Comparison of ENCODE assay signal across 1 cellular context in the genomic region with DNA sequence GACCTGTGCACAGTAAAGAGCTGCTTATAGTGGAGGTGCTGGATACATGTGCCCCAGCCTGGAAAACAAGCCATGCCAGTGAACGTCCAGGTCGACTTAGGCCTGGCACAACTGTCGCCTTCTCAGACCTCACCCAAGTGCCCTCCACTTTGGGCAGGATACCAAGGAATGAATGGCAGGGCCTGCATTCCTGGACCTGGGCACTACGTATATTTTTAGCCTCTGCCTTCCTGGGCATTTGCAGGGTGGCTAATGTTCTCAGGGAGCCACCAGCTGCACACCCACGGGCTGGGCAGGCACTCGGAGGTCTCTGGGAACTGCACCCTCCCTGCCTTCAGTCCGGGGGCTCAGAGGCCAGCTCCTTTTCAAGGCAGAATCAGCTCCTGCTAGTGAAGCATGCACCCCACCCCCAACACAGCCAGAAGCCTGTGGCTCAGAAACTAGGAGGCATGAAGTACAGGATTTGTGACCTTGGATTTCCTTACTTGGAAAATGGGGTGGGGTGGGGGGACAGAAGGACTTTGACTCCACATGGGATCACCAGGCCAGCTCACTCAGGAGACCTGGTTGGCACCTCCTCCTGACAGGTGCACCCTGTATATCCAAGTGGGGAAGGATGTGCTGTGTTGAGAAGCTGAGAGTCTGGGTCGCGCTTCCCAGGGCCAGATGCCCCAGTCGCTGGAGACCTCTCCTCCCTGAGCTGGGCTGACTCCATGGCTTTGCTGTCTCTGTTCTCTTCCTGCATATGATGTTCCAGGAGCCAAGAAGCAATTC.
TF ChIP-seq lines count a peak whose summit lies in the region.

No MANE protein-coding gene starts in this region.

TF ChIP-seq in HepG2, 621 proteins besides CTCF, POLR2A, EP300 and RAD21 (continued from another document and continues in another):
- TF ChIP-seq, protein P1, sequence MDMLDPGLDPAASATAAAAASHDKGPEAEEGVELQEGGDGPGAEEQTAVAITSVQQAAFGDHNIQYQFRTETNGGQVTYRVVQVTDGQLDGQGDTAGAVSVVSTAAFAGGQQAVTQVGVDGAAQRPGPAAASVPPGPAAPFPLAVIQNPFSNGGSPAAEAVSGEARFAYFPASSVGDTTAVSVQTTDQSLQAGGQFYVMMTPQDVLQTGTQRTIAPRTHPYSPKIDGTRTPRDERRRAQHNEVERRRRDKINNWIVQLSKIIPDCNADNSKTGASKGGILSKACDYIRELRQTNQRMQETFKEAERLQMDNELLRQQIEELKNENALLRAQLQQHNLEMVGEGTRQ (IDR thresholded peaks at IDR 0.05; ENCODE audit: low read depth, low read length): no peak
- TF ChIP-seq, protein P1 (CRISPR knock-in tag; IDR thresholded peaks at IDR 0.05; ENCODE audit: borderline replicate concordance): peak; percentile 88; the same call in 1 of the 2 replicates
- TF ChIP-seq YEATS2 (CRISPR knock-in tag; IDR thresholded peaks at IDR 0.05; ENCODE audit: borderline replicate concordance) (peak; percentile 33; the same call in 1 of the 2 replicates), CHD2 (IDR thresholded peaks at IDR 0.05; ENCODE audit: low read depth, low read length) (no peak), WIZ (CRISPR knock-in tag; IDR thresholded peaks at IDR 0.05) (no peak; the same call in none of the 2 replicates), TBL1XR1 (IDR thresholded peaks at IDR 0.05; ENCODE audit: borderline replicate concordance, low read length, partially characterized antibody) (no peak), ZNF619 (CRISPR knock-in tag; IDR thresholded peaks at IDR 0.05) (no peak), ZNF614 (CRISPR knock-in tag; IDR thresholded peaks at IDR 0.05; ENCODE audit: borderline replicate concordance) (peak; percentile 31; the same call in 1 of the 2 replicates), ATF7 (IDR thresholded peaks at IDR 0.05) (no peak), ATF7 (CRISPR knock-in tag; IDR thresholded peaks at IDR 0.05) (no peak), HNF4G (IDR thresholded peaks at IDR 0.05; ENCODE audit: borderline replicate concordance, low read depth, low read length) (peak; percentile 94), HNF4G (CRISPR knock-in tag; IDR thresholded peaks at IDR 0.05; ENCODE audit: borderline replicate concordance, low read depth) (peak; percentile 95; the same call in 1 of the 2 replicates), ZNF572 (CRISPR knock-in tag; IDR thresholded peaks at IDR 0.05) (peak; percentile 74), TAF1 (CRISPR knock-in tag; IDR thresholded peaks at IDR 0.05) (no peak; the same call in 1 of the 2 replicates), CHCHD3 (CRISPR knock-in tag; IDR thresholded peaks at IDR 0.05) (0 out of 2 replicates have a peak, but pooled peaks have one; percentile 18), RBAK (CRISPR knock-in tag; IDR thresholded peaks at IDR 0.05) (no peak), ZFP1 (CRISPR knock-in tag; IDR thresholded peaks at IDR 0.05) (no peak), ZNF484 (CRISPR knock-in tag; IDR thresholded peaks at IDR 0.05; ENCODE audit: borderline replicate concordance, low read depth) (no peak), ZNF546 (CRISPR knock-in tag; conservative IDR thresholded peaks at IDR 0.05) (peak; percentile 75; the same call in 1 of the 2 replicates), ESRRA (CRISPR knock-in tag; IDR thresholded peaks at IDR 0.05; ENCODE audit: low read depth) (no peak; the same call in 1 of the 2 replicates), RFX5 (IDR thresholded peaks at IDR 0.05; ENCODE audit: low read depth, low read length) (peak; percentile 54; the same call in 1 of the 2 replicates), RNF2 (conservative IDR thresholded peaks at IDR 0.05; ENCODE audit: low read depth) (peak; percentile 51; the same call in 1 of the 2 replicates), ZSCAN9 (CRISPR knock-in tag; IDR thresholded peaks at IDR 0.05; ENCODE audit: borderline replicate concordance) (no peak; the same call in 1 of the 2 replicates), GFI1 (CRISPR knock-in tag; IDR thresholded peaks at IDR 0.05; ENCODE audit: borderline replicate concordance) (peak; percentile 93; the same call in 1 of the 2 replicates), PRPF4 (IDR thresholded peaks at IDR 0.05; ENCODE audit: low read depth, low read length, poor library complexity, severe bottlenecking) (no peak), SRSF1 (optimal IDR thresholded peaks at IDR 0.05; ENCODE audit: low read depth, low read length) (no peak), ZNF703 (CRISPR knock-in tag; IDR thresholded peaks at IDR 0.05; ENCODE audit: borderline replicate concordance) (peak; percentile 75; the same call in 1 of the 2 replicates), ZMAT3 (CRISPR knock-in tag; conservative IDR thresholded peaks at IDR 0.05) (no peak; the same call in 1 of the 2 replicates), KLF6 (CRISPR knock-in tag; IDR thresholded peaks at IDR 0.05) (no peak), HMG20B (CRISPR knock-in tag; conservative IDR thresholded peaks at IDR 0.05) (peak; percentile 32; the same call in 1 of the 2 replicates)
- TF ChIP-seq, protein P2, sequence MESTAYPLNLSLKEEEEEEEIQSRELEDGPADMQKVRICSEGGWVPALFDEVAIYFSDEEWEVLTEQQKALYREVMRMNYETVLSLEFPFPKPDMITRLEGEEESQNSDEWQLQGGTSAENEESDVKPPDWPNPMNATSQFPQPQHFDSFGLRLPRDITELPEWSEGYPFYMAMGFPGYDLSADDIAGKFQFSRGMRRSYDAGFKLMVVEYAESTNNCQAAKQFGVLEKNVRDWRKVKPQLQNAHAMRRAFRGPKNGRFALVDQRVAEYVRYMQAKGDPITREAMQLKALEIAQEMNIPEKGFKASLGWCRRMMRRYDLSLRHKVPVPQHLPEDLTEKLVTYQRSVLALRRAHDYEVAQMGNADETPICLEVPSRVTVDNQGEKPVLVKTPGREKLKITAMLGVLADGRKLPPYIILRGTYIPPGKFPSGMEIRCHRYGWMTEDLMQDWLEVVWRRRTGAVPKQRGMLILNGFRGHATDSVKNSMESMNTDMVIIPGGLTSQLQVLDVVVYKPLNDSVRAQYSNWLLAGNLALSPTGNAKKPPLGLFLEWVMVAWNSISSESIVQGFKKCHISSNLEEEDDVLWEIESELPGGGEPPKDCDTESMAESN (CRISPR knock-in tag; conservative IDR thresholded peaks at IDR 0.05): 0 out of 2 replicates have a peak, but pooled peaks have one; percentile 55
- TF ChIP-seq, protein P3, sequence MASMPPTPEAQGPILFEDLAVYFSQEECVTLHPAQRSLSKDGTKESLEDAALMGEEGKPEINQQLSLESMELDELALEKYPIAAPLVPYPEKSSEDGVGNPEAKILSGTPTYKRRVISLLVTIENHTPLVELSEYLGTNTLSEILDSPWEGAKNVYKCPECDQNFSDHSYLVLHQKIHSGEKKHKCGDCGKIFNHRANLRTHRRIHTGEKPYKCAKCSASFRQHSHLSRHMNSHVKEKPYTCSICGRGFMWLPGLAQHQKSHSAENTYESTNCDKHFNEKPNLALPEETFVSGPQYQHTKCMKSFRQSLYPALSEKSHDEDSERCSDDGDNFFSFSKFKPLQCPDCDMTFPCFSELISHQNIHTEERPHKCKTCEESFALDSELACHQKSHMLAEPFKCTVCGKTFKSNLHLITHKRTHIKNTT (CRISPR knock-in tag; IDR thresholded peaks at IDR 0.05): no peak
- TF ChIP-seq, protein P4, sequence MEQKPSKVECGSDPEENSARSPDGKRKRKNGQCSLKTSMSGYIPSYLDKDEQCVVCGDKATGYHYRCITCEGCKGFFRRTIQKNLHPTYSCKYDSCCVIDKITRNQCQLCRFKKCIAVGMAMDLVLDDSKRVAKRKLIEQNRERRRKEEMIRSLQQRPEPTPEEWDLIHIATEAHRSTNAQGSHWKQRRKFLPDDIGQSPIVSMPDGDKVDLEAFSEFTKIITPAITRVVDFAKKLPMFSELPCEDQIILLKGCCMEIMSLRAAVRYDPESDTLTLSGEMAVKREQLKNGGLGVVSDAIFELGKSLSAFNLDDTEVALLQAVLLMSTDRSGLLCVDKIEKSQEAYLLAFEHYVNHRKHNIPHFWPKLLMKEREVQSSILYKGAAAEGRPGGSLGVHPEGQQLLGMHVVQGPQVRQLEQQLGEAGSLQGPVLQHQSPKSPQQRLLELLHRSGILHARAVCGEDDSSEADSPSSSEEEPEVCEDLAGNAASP (CRISPR knock-in tag; IDR thresholded peaks at IDR 0.05; ENCODE audit: borderline replicate concordance): peak; percentile 13; the same call in 1 of the 2 replicates
- TF ChIP-seq, protein P5, sequence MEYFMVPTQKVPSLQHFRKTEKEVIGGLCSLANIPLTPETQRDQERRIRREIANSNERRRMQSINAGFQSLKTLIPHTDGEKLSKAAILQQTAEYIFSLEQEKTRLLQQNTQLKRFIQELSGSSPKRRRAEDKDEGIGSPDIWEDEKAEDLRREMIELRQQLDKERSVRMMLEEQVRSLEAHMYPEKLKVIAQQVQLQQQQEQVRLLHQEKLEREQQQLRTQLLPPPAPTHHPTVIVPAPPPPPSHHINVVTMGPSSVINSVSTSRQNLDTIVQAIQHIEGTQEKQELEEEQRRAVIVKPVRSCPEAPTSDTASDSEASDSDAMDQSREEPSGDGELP (IDR thresholded peaks at IDR 0.05; ENCODE audit: borderline replicate concordance, low read depth): peak; percentile 67; the same call in 1 of the 2 replicates
- TF ChIP-seq, protein P6, sequence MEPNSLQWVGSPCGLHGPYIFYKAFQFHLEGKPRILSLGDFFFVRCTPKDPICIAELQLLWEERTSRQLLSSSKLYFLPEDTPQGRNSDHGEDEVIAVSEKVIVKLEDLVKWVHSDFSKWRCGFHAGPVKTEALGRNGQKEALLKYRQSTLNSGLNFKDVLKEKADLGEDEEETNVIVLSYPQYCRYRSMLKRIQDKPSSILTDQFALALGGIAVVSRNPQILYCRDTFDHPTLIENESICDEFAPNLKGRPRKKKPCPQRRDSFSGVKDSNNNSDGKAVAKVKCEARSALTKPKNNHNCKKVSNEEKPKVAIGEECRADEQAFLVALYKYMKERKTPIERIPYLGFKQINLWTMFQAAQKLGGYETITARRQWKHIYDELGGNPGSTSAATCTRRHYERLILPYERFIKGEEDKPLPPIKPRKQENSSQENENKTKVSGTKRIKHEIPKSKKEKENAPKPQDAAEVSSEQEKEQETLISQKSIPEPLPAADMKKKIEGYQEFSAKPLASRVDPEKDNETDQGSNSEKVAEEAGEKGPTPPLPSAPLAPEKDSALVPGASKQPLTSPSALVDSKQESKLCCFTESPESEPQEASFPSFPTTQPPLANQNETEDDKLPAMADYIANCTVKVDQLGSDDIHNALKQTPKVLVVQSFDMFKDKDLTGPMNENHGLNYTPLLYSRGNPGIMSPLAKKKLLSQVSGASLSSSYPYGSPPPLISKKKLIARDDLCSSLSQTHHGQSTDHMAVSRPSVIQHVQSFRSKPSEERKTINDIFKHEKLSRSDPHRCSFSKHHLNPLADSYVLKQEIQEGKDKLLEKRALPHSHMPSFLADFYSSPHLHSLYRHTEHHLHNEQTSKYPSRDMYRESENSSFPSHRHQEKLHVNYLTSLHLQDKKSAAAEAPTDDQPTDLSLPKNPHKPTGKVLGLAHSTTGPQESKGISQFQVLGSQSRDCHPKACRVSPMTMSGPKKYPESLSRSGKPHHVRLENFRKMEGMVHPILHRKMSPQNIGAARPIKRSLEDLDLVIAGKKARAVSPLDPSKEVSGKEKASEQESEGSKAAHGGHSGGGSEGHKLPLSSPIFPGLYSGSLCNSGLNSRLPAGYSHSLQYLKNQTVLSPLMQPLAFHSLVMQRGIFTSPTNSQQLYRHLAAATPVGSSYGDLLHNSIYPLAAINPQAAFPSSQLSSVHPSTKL (CRISPR knock-in tag; IDR thresholded peaks at IDR 0.05): peak; percentile 85
- TF ChIP-seq, protein P7, sequence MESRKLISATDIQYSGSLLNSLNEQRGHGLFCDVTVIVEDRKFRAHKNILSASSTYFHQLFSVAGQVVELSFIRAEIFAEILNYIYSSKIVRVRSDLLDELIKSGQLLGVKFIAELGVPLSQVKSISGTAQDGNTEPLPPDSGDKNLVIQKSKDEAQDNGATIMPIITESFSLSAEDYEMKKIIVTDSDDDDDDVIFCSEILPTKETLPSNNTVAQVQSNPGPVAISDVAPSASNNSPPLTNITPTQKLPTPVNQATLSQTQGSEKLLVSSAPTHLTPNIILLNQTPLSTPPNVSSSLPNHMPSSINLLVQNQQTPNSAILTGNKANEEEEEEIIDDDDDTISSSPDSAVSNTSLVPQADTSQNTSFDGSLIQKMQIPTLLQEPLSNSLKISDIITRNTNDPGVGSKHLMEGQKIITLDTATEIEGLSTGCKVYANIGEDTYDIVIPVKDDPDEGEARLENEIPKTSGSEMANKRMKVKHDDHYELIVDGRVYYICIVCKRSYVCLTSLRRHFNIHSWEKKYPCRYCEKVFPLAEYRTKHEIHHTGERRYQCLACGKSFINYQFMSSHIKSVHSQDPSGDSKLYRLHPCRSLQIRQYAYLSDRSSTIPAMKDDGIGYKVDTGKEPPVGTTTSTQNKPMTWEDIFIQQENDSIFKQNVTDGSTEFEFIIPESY (CRISPR knock-in tag; IDR thresholded peaks at IDR 0.05): no peak
- TF ChIP-seq, protein P8, sequence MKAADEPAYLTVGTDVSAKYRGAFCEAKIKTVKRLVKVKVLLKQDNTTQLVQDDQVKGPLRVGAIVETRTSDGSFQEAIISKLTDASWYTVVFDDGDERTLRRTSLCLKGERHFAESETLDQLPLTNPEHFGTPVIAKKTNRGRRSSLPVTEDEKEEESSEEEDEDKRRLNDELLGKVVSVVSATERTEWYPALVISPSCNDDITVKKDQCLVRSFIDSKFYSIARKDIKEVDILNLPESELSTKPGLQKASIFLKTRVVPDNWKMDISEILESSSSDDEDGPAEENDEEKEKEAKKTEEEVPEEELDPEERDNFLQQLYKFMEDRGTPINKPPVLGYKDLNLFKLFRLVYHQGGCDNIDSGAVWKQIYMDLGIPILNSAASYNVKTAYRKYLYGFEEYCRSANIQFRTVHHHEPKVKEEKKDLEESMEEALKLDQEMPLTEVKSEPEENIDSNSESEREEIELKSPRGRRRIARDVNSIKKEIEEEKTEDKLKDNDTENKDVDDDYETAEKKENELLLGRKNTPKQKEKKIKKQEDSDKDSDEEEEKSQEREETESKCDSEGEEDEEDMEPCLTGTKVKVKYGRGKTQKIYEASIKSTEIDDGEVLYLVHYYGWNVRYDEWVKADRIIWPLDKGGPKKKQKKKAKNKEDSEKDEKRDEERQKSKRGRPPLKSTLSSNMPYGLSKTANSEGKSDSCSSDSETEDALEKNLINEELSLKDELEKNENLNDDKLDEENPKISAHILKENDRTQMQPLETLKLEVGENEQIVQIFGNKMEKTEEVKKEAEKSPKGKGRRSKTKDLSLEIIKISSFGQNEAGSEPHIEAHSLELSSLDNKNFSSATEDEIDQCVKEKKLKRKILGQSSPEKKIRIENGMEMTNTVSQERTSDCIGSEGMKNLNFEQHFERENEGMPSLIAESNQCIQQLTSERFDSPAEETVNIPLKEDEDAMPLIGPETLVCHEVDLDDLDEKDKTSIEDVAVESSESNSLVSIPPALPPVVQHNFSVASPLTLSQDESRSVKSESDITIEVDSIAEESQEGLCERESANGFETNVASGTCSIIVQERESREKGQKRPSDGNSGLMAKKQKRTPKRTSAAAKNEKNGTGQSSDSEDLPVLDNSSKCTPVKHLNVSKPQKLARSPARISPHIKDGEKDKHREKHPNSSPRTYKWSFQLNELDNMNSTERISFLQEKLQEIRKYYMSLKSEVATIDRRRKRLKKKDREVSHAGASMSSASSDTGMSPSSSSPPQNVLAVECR (CRISPR knock-in tag; IDR thresholded peaks at IDR 0.05; ENCODE audit: borderline replicate concordance): peak; percentile 65; the same call in 1 of the 2 replicates
